Comparison of ENCODE assay signal across 1 cellular context in the genomic region with DNA sequence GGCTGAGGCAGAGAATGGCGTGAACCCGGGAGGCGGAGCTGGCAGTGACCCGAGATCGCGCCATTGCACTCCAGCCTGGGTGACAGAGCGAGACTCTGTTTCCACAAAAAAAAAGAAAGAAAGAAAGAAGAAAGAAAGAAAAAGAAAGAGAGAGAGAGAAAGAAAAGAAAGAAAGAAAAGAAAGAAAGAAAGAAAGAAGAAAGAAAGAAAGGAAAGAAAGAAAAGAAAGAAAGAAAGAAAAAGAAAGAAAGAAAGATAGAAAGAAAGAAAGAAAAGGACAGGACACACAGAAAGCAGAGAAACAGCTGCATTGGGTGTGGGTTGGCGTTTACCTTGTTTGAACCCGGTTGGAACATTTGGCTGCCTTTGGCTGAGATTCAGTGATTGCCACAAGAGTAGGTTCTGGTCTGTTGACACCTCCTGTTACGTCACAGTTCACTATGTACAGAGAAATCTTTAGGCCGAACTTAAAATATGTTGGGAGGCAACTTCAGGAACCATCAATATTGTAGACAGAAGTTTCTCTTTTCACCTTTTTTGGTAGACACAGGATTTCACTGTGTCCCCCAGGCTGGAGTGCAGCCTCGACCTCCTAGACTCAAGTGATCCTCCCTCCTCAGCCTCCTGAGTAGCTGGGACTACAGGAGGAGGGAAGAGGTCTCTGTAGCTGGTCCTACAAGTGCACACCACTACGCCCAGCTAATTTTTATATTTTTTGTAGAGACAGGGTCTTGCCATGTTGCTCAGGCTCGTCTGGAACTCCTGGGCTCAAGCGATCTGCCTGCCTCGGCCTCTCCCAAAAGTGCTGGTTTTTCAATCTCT.
TF ChIP-seq lines count a peak whose summit lies in the region.

No MANE protein-coding gene starts in this region.

TF ChIP-seq in HepG2, 621 proteins besides CTCF, POLR2A, EP300 and RAD21 (continued from another document and continues in another):
- TF ChIP-seq RXRA (CRISPR knock-in tag; IDR thresholded peaks at IDR 0.05) (peak; percentile 54; the same call in 1 of the 2 replicates), RFX3 (CRISPR knock-in tag; IDR thresholded peaks at IDR 0.05) (no peak), ZNF558 (CRISPR knock-in tag; IDR thresholded peaks at IDR 0.05; ENCODE audit: borderline replicate concordance) (no peak), ZNF660 (CRISPR knock-in tag; IDR thresholded peaks at IDR 0.05; ENCODE audit: borderline replicate concordance, low read depth) (no peak), AGO2 (optimal IDR thresholded peaks at IDR 0.05; ENCODE audit: low read depth, low read length) (no peak), HDAC6 (IDR thresholded peaks at IDR 0.05; ENCODE audit: low read depth, low read length) (no peak), ZFAT (CRISPR knock-in tag; conservative IDR thresholded peaks at IDR 0.05) (0 out of 2 replicates have a peak, but pooled peaks have one; percentile 14), ARNT (IDR thresholded peaks at IDR 0.05) (no peak), TEAD3 (CRISPR knock-in tag; optimal IDR thresholded peaks at IDR 0.05; ENCODE audit: borderline replicate concordance) (peak; percentile 20), SMARCC2 (IDR thresholded peaks at IDR 0.05) (no peak), ZNF224 (CRISPR knock-in tag; IDR thresholded peaks at IDR 0.05) (no peak), ZNF431 (CRISPR knock-in tag; IDR thresholded peaks at IDR 0.05; ENCODE audit: borderline replicate concordance, low read depth) (no peak), NCOA5 (CRISPR knock-in tag; IDR thresholded peaks at IDR 0.05) (no peak), ZNF335 (CRISPR knock-in tag; IDR thresholded peaks at IDR 0.05) (no peak), DMAP1 (CRISPR knock-in tag; IDR thresholded peaks at IDR 0.05) (no peak), CEBPB (IDR thresholded peaks at IDR 0.05; ENCODE audit: borderline replicate concordance, low read depth, low read length) (peak; percentile 72), NCOA2 (CRISPR knock-in tag; IDR thresholded peaks at IDR 0.05) (no peak), CREM (IDR thresholded peaks at IDR 0.05) (peak; percentile 53; the same call in 1 of the 2 replicates), CREM (CRISPR knock-in tag; IDR thresholded peaks at IDR 0.05) (no peak), RBFOX2 (IDR thresholded peaks at IDR 0.05; ENCODE audit: low read depth, low read length) (no peak), KAT2B (IDR thresholded peaks at IDR 0.05; ENCODE audit: borderline replicate concordance, low read depth, low read length) (no peak), MZF1 (CRISPR knock-in tag; IDR thresholded peaks at IDR 0.05; ENCODE audit: borderline replicate concordance) (no peak), TOPORS (CRISPR knock-in tag; IDR thresholded peaks at IDR 0.05) (no peak), XRCC5 (optimal IDR thresholded peaks at IDR 0.05; ENCODE audit: low read length) (no peak), ZBTB38 (CRISPR knock-in tag; IDR thresholded peaks at IDR 0.05) (no peak), CREB1 (IDR thresholded peaks at IDR 0.05) (peak; percentile 91), CREB1 (CRISPR knock-in tag; IDR thresholded peaks at IDR 0.05) (no peak), THRA (CRISPR knock-in tag; IDR thresholded peaks at IDR 0.05; ENCODE audit: borderline replicate concordance) (peak; percentile 96), HNF1B (CRISPR knock-in tag; IDR thresholded peaks at IDR 0.05) (0 out of 2 replicates have a peak, but pooled peaks have one; percentile 33), ZC3H13 (CRISPR knock-in tag; IDR thresholded peaks at IDR 0.05) (no peak), SAP130 (CRISPR knock-in tag; IDR thresholded peaks at IDR 0.05; ENCODE audit: low read depth) (peak; percentile 50; the same call in 1 of the 2 replicates), ZSCAN20 (CRISPR knock-in tag; IDR thresholded peaks at IDR 0.05; ENCODE audit: borderline replicate concordance) (no peak), NFRKB (IDR thresholded peaks at IDR 0.05) (no peak), ATF7 (IDR thresholded peaks at IDR 0.05) (peak; percentile 23; the same call in 1 of the 2 replicates), ATF7 (CRISPR knock-in tag; IDR thresholded peaks at IDR 0.05) (no peak), MED1 (CRISPR knock-in tag; IDR thresholded peaks at IDR 0.05) (peak; percentile 86), NFKBIZ (CRISPR knock-in tag; IDR thresholded peaks at IDR 0.05) (no peak), ZNF780A (CRISPR knock-in tag; IDR thresholded peaks at IDR 0.05) (no peak), TBP (CRISPR knock-in tag; IDR thresholded peaks at IDR 0.05) (no peak), CEBPG (CRISPR knock-in tag; IDR thresholded peaks at IDR 0.05) (peak; percentile 64; the same call in 1 of the 2 replicates), NONO (IDR thresholded peaks at IDR 0.05) (no peak), NONO (CRISPR knock-in tag; conservative IDR thresholded peaks at IDR 0.05) (no peak), PBX3 (CRISPR knock-in tag; IDR thresholded peaks at IDR 0.05; ENCODE audit: borderline replicate concordance) (no peak), KDM2A (CRISPR knock-in tag; IDR thresholded peaks at IDR 0.05; ENCODE audit: borderline replicate concordance, low read depth) (peak; percentile 40; the same call in 1 of the 2 replicates), KAT8 (CRISPR knock-in tag; IDR thresholded peaks at IDR 0.05) (peak; percentile 15; the same call in 1 of the 2 replicates), NCOR1 (IDR thresholded peaks at IDR 0.05; ENCODE audit: borderline replicate concordance, low read length) (peak; percentile 23; the same call in 1 of the 2 replicates), KMT2B (CRISPR knock-in tag; IDR thresholded peaks at IDR 0.05) (no peak), JDP2 (CRISPR knock-in tag; IDR thresholded peaks at IDR 0.05; ENCODE audit: borderline replicate concordance) (no peak), ZBTB3 (CRISPR knock-in tag; IDR thresholded peaks at IDR 0.05; ENCODE audit: borderline replicate concordance, low read depth) (no peak), FOXK1 (CRISPR knock-in tag; IDR thresholded peaks at IDR 0.05; ENCODE audit: borderline replicate concordance, low read depth) (0 out of 2 replicates have a peak, but pooled peaks have one; percentile 32), ZNF770 (CRISPR knock-in tag; IDR thresholded peaks at IDR 0.05) (peak; percentile 99), IRF2 (CRISPR knock-in tag; IDR thresholded peaks at IDR 0.05) (no peak), RFX5 (IDR thresholded peaks at IDR 0.05; ENCODE audit: low read depth, low read length) (peak; percentile 33; the same call in 1 of the 2 replicates), ZNF143 (CRISPR knock-in tag; IDR thresholded peaks at IDR 0.05) (no peak), ATF7-NPFF (CRISPR knock-in tag; IDR thresholded peaks at IDR 0.05; ENCODE audit: low read depth) (no peak), PHF5A (CRISPR knock-in tag; IDR thresholded peaks at IDR 0.05; ENCODE audit: low read depth, unreplicated experiment) (no peak), FOXP1 (IDR thresholded peaks at IDR 0.05) (no peak), FOXP1 (CRISPR knock-in tag; IDR thresholded peaks at IDR 0.05) (no peak), FOXA1 (IDR thresholded peaks at IDR 0.05) (no peak), FOXA1 (CRISPR knock-in tag; IDR thresholded peaks at IDR 0.05) (0 out of 2 replicates have a peak, but pooled peaks have one; percentile 40), KLF13 (CRISPR knock-in tag; IDR thresholded peaks at IDR 0.05) (no peak), ZSCAN21 (CRISPR knock-in tag; IDR thresholded peaks at IDR 0.05; ENCODE audit: borderline replicate concordance) (no peak), RARA (CRISPR knock-in tag; IDR thresholded peaks at IDR 0.05) (peak; percentile 37; the same call in 1 of the 2 replicates), GATAD2A (CRISPR knock-in tag; IDR thresholded peaks at IDR 0.05) (peak; percentile 64), FOSL1 (CRISPR knock-in tag; IDR thresholded peaks at IDR 0.05; ENCODE audit: borderline replicate concordance) (no peak), ZMAT3 (CRISPR knock-in tag; conservative IDR thresholded peaks at IDR 0.05) (no peak), ETV6 (CRISPR knock-in tag; conservative IDR thresholded peaks at IDR 0.05) (no peak), JUNB (CRISPR knock-in tag; IDR thresholded peaks at IDR 0.05; ENCODE audit: borderline replicate concordance) (no peak), ZNF17 (CRISPR knock-in tag; IDR thresholded peaks at IDR 0.05) (no peak), HOXA7 (CRISPR knock-in tag; IDR thresholded peaks at IDR 0.05) (no peak), NR2F6 (IDR thresholded peaks at IDR 0.05) (no peak; the same call in 1 of the 2 replicates), NR2F6 (CRISPR knock-in tag; IDR thresholded peaks at IDR 0.05) (peak; percentile 43; the same call in 1 of the 2 replicates)
- TF ChIP-seq, protein P1, sequence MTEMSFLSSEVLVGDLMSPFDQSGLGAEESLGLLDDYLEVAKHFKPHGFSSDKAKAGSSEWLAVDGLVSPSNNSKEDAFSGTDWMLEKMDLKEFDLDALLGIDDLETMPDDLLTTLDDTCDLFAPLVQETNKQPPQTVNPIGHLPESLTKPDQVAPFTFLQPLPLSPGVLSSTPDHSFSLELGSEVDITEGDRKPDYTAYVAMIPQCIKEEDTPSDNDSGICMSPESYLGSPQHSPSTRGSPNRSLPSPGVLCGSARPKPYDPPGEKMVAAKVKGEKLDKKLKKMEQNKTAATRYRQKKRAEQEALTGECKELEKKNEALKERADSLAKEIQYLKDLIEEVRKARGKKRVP (CRISPR knock-in tag; IDR thresholded peaks at IDR 0.05), result 0 out of 4 replicates have a peak, but pooled peaks of 1 of the 2 experiments have one; percentile 10
- TF ChIP-seq, protein P2, sequence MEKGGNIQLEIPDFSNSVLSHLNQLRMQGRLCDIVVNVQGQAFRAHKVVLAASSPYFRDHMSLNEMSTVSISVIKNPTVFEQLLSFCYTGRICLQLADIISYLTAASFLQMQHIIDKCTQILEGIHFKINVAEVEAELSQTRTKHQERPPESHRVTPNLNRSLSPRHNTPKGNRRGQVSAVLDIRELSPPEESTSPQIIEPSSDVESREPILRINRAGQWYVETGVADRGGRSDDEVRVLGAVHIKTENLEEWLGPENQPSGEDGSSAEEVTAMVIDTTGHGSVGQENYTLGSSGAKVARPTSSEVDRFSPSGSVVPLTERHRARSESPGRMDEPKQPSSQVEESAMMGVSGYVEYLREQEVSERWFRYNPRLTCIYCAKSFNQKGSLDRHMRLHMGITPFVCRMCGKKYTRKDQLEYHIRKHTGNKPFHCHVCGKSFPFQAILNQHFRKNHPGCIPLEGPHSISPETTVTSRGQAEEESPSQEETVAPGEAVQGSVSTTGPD (CRISPR knock-in tag; IDR thresholded peaks at IDR 0.05), result peak; percentile 92
- TF ChIP-seq, protein P3, sequence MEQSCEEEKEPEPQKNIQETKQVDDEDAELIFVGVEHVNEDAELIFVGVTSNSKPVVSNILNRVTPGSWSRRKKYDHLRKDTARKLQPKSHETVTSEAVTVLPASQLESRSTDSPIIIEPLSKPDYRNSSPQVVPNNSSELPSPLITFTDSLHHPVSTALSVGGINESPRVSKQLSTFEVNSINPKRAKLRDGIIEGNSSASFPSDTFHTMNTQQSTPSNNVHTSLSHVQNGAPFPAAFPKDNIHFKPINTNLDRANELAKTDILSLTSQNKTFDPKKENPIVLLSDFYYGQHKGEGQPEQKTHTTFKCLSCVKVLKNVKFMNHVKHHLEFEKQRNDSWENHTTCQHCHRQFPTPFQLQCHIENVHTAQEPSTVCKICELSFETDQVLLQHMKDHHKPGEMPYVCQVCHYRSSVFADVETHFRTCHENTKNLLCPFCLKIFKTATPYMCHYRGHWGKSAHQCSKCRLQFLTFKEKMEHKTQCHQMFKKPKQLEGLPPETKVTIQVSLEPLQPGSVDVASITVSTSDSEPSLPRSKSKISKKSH (CRISPR knock-in tag; IDR thresholded peaks at IDR 0.05; ENCODE audit: borderline replicate concordance), result no peak
